In the genomic region with DNA sequence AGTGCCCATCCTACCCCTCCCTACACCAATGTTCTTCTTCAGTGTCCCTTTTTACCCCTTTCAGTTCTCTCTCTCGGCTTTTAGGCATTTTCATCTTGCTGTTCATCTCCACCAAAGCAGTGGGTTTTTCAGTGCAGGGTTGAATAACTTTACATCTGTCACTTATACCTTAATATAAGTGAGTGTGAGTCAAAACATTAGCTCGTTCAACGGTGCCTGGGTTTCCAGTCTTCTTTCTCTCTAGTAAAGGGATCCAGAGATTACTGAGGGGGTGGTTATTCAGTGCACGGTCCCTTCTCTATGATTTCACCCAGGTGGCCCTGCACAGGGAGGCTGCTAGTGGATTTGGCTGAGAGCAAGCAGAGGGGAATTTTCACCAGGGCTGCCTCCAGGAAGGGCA, we compare ENCODE assay signal across 17 cellular contexts.
DNase-seq lines count a peak whose midpoint lies in the region; ATAC-seq and TF ChIP-seq lines count a peak whose summit lies in the region.
"Had no signal": no experiment of that assay in that cellular context is flagged by ENCODE, and none has a peak within 500 bp of the region (broad histone marks: within the 10 kb centered on the region; RNA-seq: fewer than 3 reads in every experiment).

No MANE protein-coding gene starts in this region.

- no peak overlapping the region for H3K27ac Mint-ChIP-seq in stimulated activated naive B cell treated with anti-CD40 and anti-IgM and Interleukin-4, amounts not matched to agents 10 μg/mL and 1 μg/mL and 100 μg/mL, for 72 hours
- no peak overlapping the region for H3K27ac Mint-ChIP-seq in type B pancreatic cell
- H3K27ac Mint-ChIP-seq: B cell; CD8-positive, alpha-beta T cell had no signal

- H3K36me3 Mint-ChIP-seq in stimulated activated naive B cell treated with anti-CD40 and anti-IgM and Interleukin-4, amounts not matched to agents 10 μg/mL and 1 μg/mL and 100 μg/mL, for 72 hours: no peaks in the 10 kb centered on the region
- H3K36me3 Mint-ChIP-seq in type B pancreatic cell: no peaks in the 10 kb centered on the region
- H3K36me3 Mint-ChIP-seq: CD8-positive, alpha-beta T cell had no signal

- ATAC-seq in GM18519 (IDR thresholded peaks at IDR 0.05; ENCODE audit: low FRiP score, unreplicated experiment): peak; percentile 85
- ATAC-seq in HG02623 (IDR thresholded peaks at IDR 0.05; ENCODE audit: unreplicated experiment): peak; percentile 52
- peak; percentile 67 for ATAC-seq in HG03175 (IDR thresholded peaks at IDR 0.05; ENCODE audit: unreplicated experiment)
- peak; percentile 23 to 36 for ATAC-seq in stimulated activated naive B cell treated with anti-CD40 and anti-IgM and Interleukin-4, amounts not matched to agents 10 μg/mL and 1 μg/mL and 100 μg/mL, for 72 hours (replicated peaks)
- ATAC-seq: CD8-positive, alpha-beta T cell had no signal

- H3K4me1 Mint-ChIP-seq in stimulated activated naive B cell treated with anti-CD40 and anti-IgM and Interleukin-4, amounts not matched to agents 10 μg/mL and 1 μg/mL and 100 μg/mL, for 72 hours: peaks cover 0 to 5% of the 10 kb centered on the region in 2 donors
- peaks cover 13% of the 10 kb centered on the region for H3K4me1 Mint-ChIP-seq in type B pancreatic cell (ENCODE audit: unreplicated experiment)
- H3K4me1 Mint-ChIP-seq: B cell had no signal

- H3K4me3 Mint-ChIP-seq in stimulated activated naive B cell treated with anti-CD40 and anti-IgM and Interleukin-4, amounts not matched to agents 10 μg/mL and 1 μg/mL and 100 μg/mL, for 72 hours: no peak overlapping the region
- H3K4me3 Mint-ChIP-seq in type B pancreatic cell: no peak overlapping the region
- H3K4me3 Mint-ChIP-seq: B cell; CD8-positive, alpha-beta T cell had no signal

- TF ChIP-seq CTCF in type B pancreatic cell (conservative IDR thresholded peaks at IDR 0.05): no peak

- H3K9me3 Mint-ChIP-seq in stimulated activated naive B cell treated with anti-CD40 and anti-IgM and Interleukin-4, amounts not matched to agents 10 μg/mL and 1 μg/mL and 100 μg/mL, for 72 hours: no peaks in the 10 kb centered on the region
- no peaks in the 10 kb centered on the region for H3K9me3 Mint-ChIP-seq in type B pancreatic cell
- H3K9me3 Mint-ChIP-seq: CD8-positive, alpha-beta T cell had no signal

- H3K27me3 Mint-ChIP-seq in stimulated activated naive B cell treated with anti-CD40 and anti-IgM and Interleukin-4, amounts not matched to agents 10 μg/mL and 1 μg/mL and 100 μg/mL, for 72 hours: no peaks in the 10 kb centered on the region
- H3K27me3 Mint-ChIP-seq in type B pancreatic cell: peaks cover 10% of the 10 kb centered on the region

- no peak for DNase-seq in stimulated activated naive B cell treated with anti-CD40 and anti-IgM and Interleukin-4, amounts not matched to agents 10 μg/mL and 1 μg/mL and 100 μg/mL, for 72 hours
- DNase-seq in SHP77 treated with DMSO at 0.1 percent for 48 hours (lab: John Stamatoyannopoulos, UW) (no peak), type B pancreatic cell (ENCODE audit: extremely low spot score, unreplicated experiment) (no peak), SW480 (ENCODE audit: low spot score) (no peak)
- DNase-seq: CD8-positive, alpha-beta T cell; DND-41; GDM1; H7; Kasumi-1; NCI-H1417; NCI-H2029; NCI-H524; SIG-M5 had no signal

Comparison
In these comparisons a context has a peak if more than half of its experiments do, and no peak if none do; other contexts are left out.
1. ATAC-seq: peak in every context shown above with its lines; median percentile 85 in GM18519; 67 in HG03175; 52 in HG02623; 30 in stimulated activated naive B cell treated with anti-CD40 and anti-IgM and Interleukin-4, amounts not matched to agents 10 μg/mL and 1 μg/mL and 100 μg/mL, for 72 hours.